In the genomic region with DNA sequence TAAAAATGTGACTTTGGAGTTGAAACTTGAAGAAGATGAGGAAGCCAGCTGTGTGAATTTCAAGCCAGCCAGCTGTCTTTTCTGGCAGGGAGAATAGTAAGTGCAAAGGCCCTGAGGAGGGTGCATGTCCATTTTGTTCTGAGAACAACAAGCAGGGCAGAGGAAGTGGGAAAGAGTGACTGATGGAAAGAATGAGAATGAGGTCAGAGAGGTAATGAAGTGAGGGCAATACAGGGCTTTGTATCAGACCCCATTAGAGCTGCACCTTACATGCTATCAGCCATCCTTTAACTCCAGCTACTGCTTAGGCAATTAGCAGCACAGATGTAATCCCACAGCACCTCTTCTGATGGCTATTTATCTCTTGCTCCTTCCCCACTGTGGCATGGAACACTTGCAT, we compare ENCODE assay signal across 8 cellular contexts. TPM values are rescaled to one million over a fixed set of nuclear protein-coding genes. Genes with fewer than 3 reads are reported as not detected.
"Had no signal": no experiment of that assay in that cellular context is flagged by ENCODE, and none has a peak within 500 bp of the region (broad histone marks: within the 10 kb centered on the region; RNA-seq: fewer than 3 reads in every experiment).

No MANE protein-coding gene starts in this region.

- H3K4me3 ChIP-seq: GM23248, HAP-1, K562 had no signal

- H3K9me3 ChIP-seq: HAP-1 had no signal

- FAIRE-seq: HTR-8/SVneo, K562 had no signal

- H3K4me1 ChIP-seq: HAP-1 had no signal

- H3K36me3 ChIP-seq: HAP-1 had no signal

- H3K27ac ChIP-seq: GM23248 had no signal

- ATAC-seq: HCT116, K562 had no signal

- DNase-seq: GM23248, GOT3, H7, IMR-90 had no signal

RNA-seq across cellular contexts. Expression of a gene that starts 53.3 kb away (rescaled TPM):
- polyA plus RNA-seq: K562 had no signal
